15 cellular contexts compared by ENCODE assay signal in genomic region chr19:48794291-48794690, GRCh38. TPM values are rescaled to one million over a fixed set of nuclear protein-coding genes. Genes with fewer than 3 reads are reported as not detected.
DNase-seq lines count a peak whose midpoint lies in the region; ATAC-seq lines count a peak whose summit lies in the region.
"Had no signal": no experiment of that assay in that cellular context is flagged by ENCODE, and none has a peak within 500 bp of the region (broad histone marks: within the 10 kb centered on the region; RNA-seq: fewer than 3 reads in every experiment).

No MANE protein-coding gene starts in this region.

- H3K4me1 Mint-ChIP-seq in T-helper 2 cell treated with Interferon-gamma antibody and Interleukin-4, amounts not matched to agents 5 μg/mL and 100 μg/mL, for 36 hours (ENCODE audit: low read depth), result peaks cover 2% of the 10 kb centered on the region
- H3K4me1 Mint-ChIP-seq in activated T-helper 17 cell treated with anti-CD3 and anti-CD28 coated beads, Interleukin-2, amount 50 U/mL, for 72 hours, result peaks cover 4% of the 10 kb centered on the region
- peaks cover 11 to 15% of the 10 kb centered on the region in 2 donors for H3K4me1 Mint-ChIP-seq in stimulated activated naive B cell treated with anti-CD40 and anti-IgM and Interleukin-4, amounts not matched to agents 10 μg/mL and 1 μg/mL and 100 μg/mL, for 72 hours

- no peaks in the 10 kb centered on the region for H3K36me3 Mint-ChIP-seq in T-helper 2 cell treated with Interferon-gamma antibody and Interleukin-4, amounts not matched to agents 5 μg/mL and 100 μg/mL, for 36 hours (ENCODE audit: low read depth)
- H3K36me3 Mint-ChIP-seq in activated T-helper 17 cell treated with anti-CD3 and anti-CD28 coated beads, Interleukin-2, amount 50 U/mL, for 72 hours (ENCODE audit: low read depth), result no peaks in the 10 kb centered on the region
- peaks cover 0 to 19% of the 10 kb centered on the region in 2 donors for H3K36me3 Mint-ChIP-seq in stimulated activated naive B cell treated with anti-CD40 and anti-IgM and Interleukin-4, amounts not matched to agents 10 μg/mL and 1 μg/mL and 100 μg/mL, for 72 hours

- H2BK120ac ChIP-seq in mesenchymal stem cell (ENCODE audit: low read depth, low read length), result no peak overlapping the region

- no peak for DNase-seq in T-helper 2 cell treated with Interferon-gamma antibody and Interleukin-4, amounts not matched to agents 5 μg/mL and 100 μg/mL, for 36 hours (ENCODE audit: low spot score)
- DNase-seq in T-helper 2 cell (no peak), mesenchymal stem cell (no peak), amniotic stem cell (lab: John Stamatoyannopoulos, UW) (no peak)
- no peak for DNase-seq in stimulated activated naive B cell treated with anti-CD40 and anti-IgM and Interleukin-4, amounts not matched to agents 10 μg/mL and 1 μg/mL and 100 μg/mL, for 72 hours
- DNase-seq in activated CD4-positive, CD25-positive, alpha-beta regulatory T cell treated with anti-CD3 and anti-CD28 coated beads, Interleukin-2, amount 50 U/mL, for 72 hours, result no peak
- DNase-seq: activated gamma-delta T cell treated with Interleukin-2 at 50 U/mL for 16 hours; GDM1; NCI-H2081; Peyer's patch; stimulated activated CD4-positive, alpha-beta T cell treated with anti-CD3 and anti-CD28 coated beads, Interleukin-4, amount 100 ng/mL, for 1 hour had no signal

- no peak overlapping the region for H3K4me3 ChIP-seq in mesenchymal stem cell (ENCODE audit: insufficient read depth in 1 of 2, low read depth in 1 of 2, low read length in 2 of 2)

- 87% methylated on average over 6 of the region's 6 CpGs for WGBS in mesenchymal stem cell

- no peaks in the 10 kb centered on the region for H3K9me3 ChIP-seq in mesenchymal stem cell (ENCODE audit: control insufficient read depth, low read length)
- H3K9me3 ChIP-seq: neutrophil, Peyer's patch had no signal

- no peak overlapping the region for H3K4me2 ChIP-seq in mesenchymal stem cell (ENCODE audit: low read length, poor library complexity, severe bottlenecking)

- H3K27ac ChIP-seq in mesenchymal stem cell (ENCODE audit: low read length, poor library complexity, severe bottlenecking), result no peak overlapping the region
- H3K27ac ChIP-seq: neutrophil had no signal

- H3K23ac ChIP-seq in mesenchymal stem cell (ENCODE audit: low read length in 2 of 2), result no peak overlapping the region

- H2AFZ ChIP-seq in mesenchymal stem cell (ENCODE audit: low read depth, low read length), result no peak overlapping the region

- H3K18ac ChIP-seq in mesenchymal stem cell (ENCODE audit: low read depth in 1 of 2, low read length in 2 of 2), result no peak overlapping the region

- H2BK5ac ChIP-seq in mesenchymal stem cell (ENCODE audit: low read depth, low read length, poor library complexity, severe bottlenecking), result no peak overlapping the region

- H3K9ac ChIP-seq in mesenchymal stem cell (ENCODE audit: low read length), result peak overlapping the region; percentile 94

- H2BK15ac ChIP-seq in mesenchymal stem cell (ENCODE audit: low read depth, poor library complexity, severe bottlenecking), result no peak overlapping the region

- H3K27me3 Mint-ChIP-seq in T-helper 2 cell treated with Interferon-gamma antibody and Interleukin-4, amounts not matched to agents 5 μg/mL and 100 μg/mL, for 36 hours (ENCODE audit: low read depth), result no peaks in the 10 kb centered on the region
- H3K27me3 Mint-ChIP-seq in activated T-helper 17 cell treated with anti-CD3 and anti-CD28 coated beads, Interleukin-2, amount 50 U/mL, for 72 hours, result no peaks in the 10 kb centered on the region
- H3K27me3 Mint-ChIP-seq in stimulated activated naive B cell treated with anti-CD40 and anti-IgM and Interleukin-4, amounts not matched to agents 10 μg/mL and 1 μg/mL and 100 μg/mL, for 72 hours, result no peaks in the 10 kb centered on the region

- peak overlapping the region; percentile 5 for H2AK5ac ChIP-seq in mesenchymal stem cell (ENCODE audit: low read length, severe bottlenecking)

- no peaks in the 10 kb centered on the region for H3K9me3 Mint-ChIP-seq in T-helper 2 cell treated with Interferon-gamma antibody and Interleukin-4, amounts not matched to agents 5 μg/mL and 100 μg/mL, for 36 hours
- H3K9me3 Mint-ChIP-seq in activated T-helper 17 cell treated with anti-CD3 and anti-CD28 coated beads, Interleukin-2, amount 50 U/mL, for 72 hours, result no peaks in the 10 kb centered on the region
- no peaks in the 10 kb centered on the region for H3K9me3 Mint-ChIP-seq in stimulated activated naive B cell treated with anti-CD40 and anti-IgM and Interleukin-4, amounts not matched to agents 10 μg/mL and 1 μg/mL and 100 μg/mL, for 72 hours

- no peak overlapping the region for H2BK12ac ChIP-seq in mesenchymal stem cell (ENCODE audit: low read length in 2 of 2)

- H3K4ac ChIP-seq in mesenchymal stem cell (ENCODE audit: low read depth in 1 of 2, low read length in 2 of 2), result no peak overlapping the region

- no peak overlapping the region for H3K14ac ChIP-seq in mesenchymal stem cell (ENCODE audit: low read length in 2 of 2)

- no peaks in the 10 kb centered on the region for H3K27me3 ChIP-seq in mesenchymal stem cell (ENCODE audit: control insufficient read depth in 1 of 2, insufficient read depth in 1 of 2, low read length in 2 of 2)
- H3K27me3 ChIP-seq: neutrophil, Peyer's patch had no signal

- ATAC-seq in activated T-helper 17 cell treated with anti-CD3 and anti-CD28 coated beads, Interleukin-2, amount 50 U/mL, for 72 hours (replicated peaks), result no peak
- no peak for ATAC-seq in stimulated activated naive B cell treated with anti-CD40 and anti-IgM and Interleukin-4, amounts not matched to agents 10 μg/mL and 1 μg/mL and 100 μg/mL, for 72 hours (replicated peaks)
- ATAC-seq in GM21529 (IDR thresholded peaks at IDR 0.05; ENCODE audit: unreplicated experiment), result no peak

- H3K36me3 ChIP-seq in mesenchymal stem cell (ENCODE audit: control insufficient read depth in 1 of 2, insufficient read depth in 2 of 2, low read depth in 1 of 2, low read length in 2 of 2), result peaks cover 0 to 11% of the 10 kb centered on the region in 2 experiments
- H3K36me3 ChIP-seq: neutrophil, Peyer's patch had no signal

- no peak overlapping the region for H4K91ac ChIP-seq in mesenchymal stem cell (ENCODE audit: low read length)

- H3K27ac Mint-ChIP-seq in T-helper 2 cell treated with Interferon-gamma antibody and Interleukin-4, amounts not matched to agents 5 μg/mL and 100 μg/mL, for 36 hours, result peak overlapping the region; percentile 21
- peak overlapping the region; percentile 94 for H3K27ac Mint-ChIP-seq in activated T-helper 17 cell treated with anti-CD3 and anti-CD28 coated beads, Interleukin-2, amount 50 U/mL, for 72 hours
- peak overlapping the region; percentile 95 for H3K27ac Mint-ChIP-seq in stimulated activated naive B cell treated with anti-CD40 and anti-IgM and Interleukin-4, amounts not matched to agents 10 μg/mL and 1 μg/mL and 100 μg/mL, for 72 hours

- H3K4me3 Mint-ChIP-seq in T-helper 2 cell treated with Interferon-gamma antibody and Interleukin-4, amounts not matched to agents 5 μg/mL and 100 μg/mL, for 36 hours, result peak overlapping the region; percentile 97
- H3K4me3 Mint-ChIP-seq in activated T-helper 17 cell treated with anti-CD3 and anti-CD28 coated beads, Interleukin-2, amount 50 U/mL, for 72 hours, result peak overlapping the region; percentile 84
- H3K4me3 Mint-ChIP-seq in stimulated activated naive B cell treated with anti-CD40 and anti-IgM and Interleukin-4, amounts not matched to agents 10 μg/mL and 1 μg/mL and 100 μg/mL, for 72 hours, result peak overlapping the region; percentile 89 to 91

- H3K79me1 ChIP-seq in mesenchymal stem cell (replicated peaks; ENCODE audit: low read length, poor library complexity, severe bottlenecking), result no peaks in the 10 kb centered on the region

- peaks cover 15% of the 10 kb centered on the region for H3K4me1 ChIP-seq in mesenchymal stem cell (ENCODE audit: control insufficient read depth, insufficient read depth, low read depth, low read length)

- peak overlapping the region; percentile 35 for H4K8ac ChIP-seq in mesenchymal stem cell (ENCODE audit: low read length)

RNA-seq across cellular contexts. Expression of gene BCAT2, which starts 16.5 kb away (rescaled TPM):
- total RNA-seq in activated T-helper 17 cell treated with anti-CD3 and anti-CD28 coated beads, Interleukin-2, amount 50 U/mL, for 72 hours, result 10 to 100 TPM; 39.7 to 54.3 TPM
- 37.6 TPM for polyA plus RNA-seq in mesenchymal stem cell (2013, experiment 1 of 2)
- polyA plus RNA-seq in mesenchymal stem cell (2013, experiment 2 of 2), result 34.7 TPM

RNA-seq across cellular contexts. Expression of gene FGF21, which starts 39.0 kb away (rescaled TPM):
- total RNA-seq in activated T-helper 17 cell treated with anti-CD3 and anti-CD28 coated beads, Interleukin-2, amount 50 U/mL, for 72 hours, result not detected
- not detected for polyA plus RNA-seq in mesenchymal stem cell (2013, experiment 1 of 2)
- polyA plus RNA-seq in mesenchymal stem cell (2013, experiment 2 of 2), result not detected
- total RNA-seq: Peyer's patch, urinary bladder had no signal
- polyA plus RNA-seq: urinary bladder had no signal

RNA-seq across cellular contexts. Expression of gene FUT1, which starts 41.9 kb away (rescaled TPM):
- under 1 TPM; 0.30 to 0.40 TPM for total RNA-seq in activated T-helper 17 cell treated with anti-CD3 and anti-CD28 coated beads, Interleukin-2, amount 50 U/mL, for 72 hours
- polyA plus RNA-seq in mesenchymal stem cell (2013, experiment 1 of 2), result 0.12 TPM
- 0.10 TPM for polyA plus RNA-seq in mesenchymal stem cell (2013, experiment 2 of 2)

RNA-seq across cellular contexts. Expression of gene HSD17B14, which starts 42.0 kb away (rescaled TPM):
- total RNA-seq in activated T-helper 17 cell treated with anti-CD3 and anti-CD28 coated beads, Interleukin-2, amount 50 U/mL, for 72 hours, result 1 to 10 TPM in 1 of 2 donors, not detected in 1; 1.6 TPM
- polyA plus RNA-seq in mesenchymal stem cell (2013, experiment 1 of 2), result 45.5 TPM
- 46.0 TPM for polyA plus RNA-seq in mesenchymal stem cell (2013, experiment 2 of 2)

RNA-seq across cellular contexts. Expression of gene IZUMO1, which starts 47.6 kb away (rescaled TPM):
- total RNA-seq in activated T-helper 17 cell treated with anti-CD3 and anti-CD28 coated beads, Interleukin-2, amount 50 U/mL, for 72 hours, result not detected
- not detected for polyA plus RNA-seq in mesenchymal stem cell (2013, experiment 1 of 2)
- polyA plus RNA-seq in mesenchymal stem cell (2013, experiment 2 of 2), result not detected
- total RNA-seq: Peyer's patch, urinary bladder had no signal
- polyA plus RNA-seq: urinary bladder had no signal

Comparison
In these comparisons a context has a peak if more than half of its experiments do, and no peak if none do; other contexts are left out.
1. H3K27ac Mint-ChIP-seq: peak in every context shown above with its lines; median percentile 95 in stimulated activated naive B cell treated with anti-CD40 and anti-IgM and Interleukin-4, amounts not matched to agents 10 μg/mL and 1 μg/mL and 100 μg/mL, for 72 hours; 94 in activated T-helper 17 cell treated with anti-CD3 and anti-CD28 coated beads, Interleukin-2, amount 50 U/mL, for 72 hours; 21 in T-helper 2 cell treated with Interferon-gamma antibody and Interleukin-4, amounts not matched to agents 5 μg/mL and 100 μg/mL, for 36 hours.